20 cellular contexts compared by ENCODE assay signal in the genomic region with DNA sequence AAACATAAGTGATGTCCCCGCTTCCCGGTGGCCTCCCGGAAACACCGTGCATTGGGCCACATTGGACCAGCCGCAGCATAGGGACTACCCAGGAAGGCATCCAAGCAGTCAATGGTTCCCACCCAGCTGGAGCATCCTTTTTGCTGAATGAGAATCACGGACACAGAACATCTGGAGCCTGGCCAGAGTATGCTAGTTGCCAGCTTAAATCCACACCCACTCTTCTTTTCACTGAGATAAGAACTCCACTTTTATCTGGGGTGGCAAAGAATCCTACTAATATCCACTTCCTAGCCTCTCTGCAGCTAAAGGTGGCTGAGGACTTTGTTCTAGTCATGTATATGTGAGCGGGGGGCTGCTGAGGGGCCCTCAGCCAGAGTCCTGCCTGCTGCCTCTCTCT.
DNase-seq lines count a peak whose midpoint lies in the region; ATAC-seq and TF ChIP-seq lines count a peak whose summit lies in the region.
"Had no signal": no experiment of that assay in that cellular context is flagged by ENCODE, and none has a peak within 500 bp of the region (broad histone marks: within the 10 kb centered on the region; RNA-seq: fewer than 3 reads in every experiment).

No MANE protein-coding gene starts in this region.

- no peak overlapping the region for H3K23ac ChIP-seq in mesendoderm (ENCODE audit: low read length)

- H3K79me1 ChIP-seq in mesendoderm (ENCODE audit: low read length): no peaks in the 10 kb centered on the region

- H3K4me3 Mint-ChIP-seq in T-helper 17 cell: no peak overlapping the region
- H3K4me3 Mint-ChIP-seq: B cell, CD14-positive monocyte, GM23338, H9 had no signal

- DNase-seq in left cardiac atrium (no peak), right atrium auricular region (ENCODE audit: low spot score) (no peak), T-helper 17 cell (no peak), mesendoderm (no peak), SIG-M5 (lab: John Stamatoyannopoulos, UW) (no peak)
- DNase-seq: H9; KBM-7; MV-4-11; NCI-H1694; NCI-H2029 treated with DMSO at 0.1 percent for 48 hours; NK-92 treated with Interleukin-12 subunit alpha and Interleukin-12 subunit beta, amount 100 ng/mL, for 24 hours; PC-3; SJCRH30 had no signal

- H2BK5ac ChIP-seq in mesendoderm (ENCODE audit: low read length): peak overlapping the region; percentile 80

- no CpG with 5 or more reads among the region's 7 CpGs for WGBS in mesendoderm (ENCODE audit: extremely low coverage, insufficient coverage, low lambda C conversion rate)

- no peak overlapping the region for H3K27ac ChIP-seq in right atrium auricular region
- H3K27ac ChIP-seq in mesendoderm (ENCODE audit: low read depth, low read length): peak overlapping the region; percentile 35
- H3K27ac ChIP-seq: A549, SJCRH30 had no signal

- peak overlapping the region; percentile 14 for H3K9ac ChIP-seq in mesendoderm (ENCODE audit: low read length)

- intact Hi-C loops in left cardiac atrium (cut with DNase I): no loop called here

- H3K27me3 ChIP-seq in right atrium auricular region (no peaks in the 10 kb centered on the region), mesendoderm (ENCODE audit: insufficient read depth, low read length, poor library complexity) (no peaks in the 10 kb centered on the region)
- H3K27me3 ChIP-seq: SJCRH30 had no signal

- H3K27me3 Mint-ChIP-seq in T-helper 17 cell: no peaks in the 10 kb centered on the region

- peak overlapping the region; percentile 72 for H3K27ac Mint-ChIP-seq in T-helper 17 cell
- H3K27ac Mint-ChIP-seq: B cell, CD14-positive monocyte, GM23338 had no signal

- H3K4me1 ChIP-seq in right atrium auricular region: peaks cover 0 to 9% of the 10 kb centered on the region in 2 donors
- H3K4me1 ChIP-seq in mesendoderm (ENCODE audit: control insufficient read depth, low read depth, low read length): peaks cover 19% of the 10 kb centered on the region
- H3K4me1 ChIP-seq: A549 had no signal

- peak overlapping the region; percentile 77 for H2AK5ac ChIP-seq in mesendoderm (ENCODE audit: low read length)

- H4K8ac ChIP-seq in mesendoderm (ENCODE audit: low read depth, low read length): no peak overlapping the region

- H3K4me2 ChIP-seq in mesendoderm (ENCODE audit: low read length): no peak overlapping the region
- H3K4me2 ChIP-seq: A549, GM23338 had no signal

- TF ChIP-seq CTCF in right atrium auricular region (IDR thresholded peaks at IDR 0.05): no peak

- no peak overlapping the region for H2BK15ac ChIP-seq in mesendoderm (replicated peaks; ENCODE audit: low read depth)

- H3K18ac ChIP-seq in mesendoderm (ENCODE audit: low read length): peak overlapping the region; percentile 65

- peaks cover 10% of the 10 kb centered on the region for H3K4me1 Mint-ChIP-seq in T-helper 17 cell
- H3K4me1 Mint-ChIP-seq: B cell, CD14-positive monocyte had no signal

- ATAC-seq in left cardiac atrium (peak; percentile 50 to 58), T-helper 17 cell (no peak), GM21528 (IDR thresholded peaks at IDR 0.05; ENCODE audit: low FRiP score, unreplicated experiment) (no peak), HG02870 (IDR thresholded peaks at IDR 0.05; ENCODE audit: unreplicated experiment) (no peak)
- ATAC-seq: A549, GM23338, PC-3, SK-N-SH treated with all-trans-retinoic acid at 6 μM for 48 hours had no signal

- no peaks in the 10 kb centered on the region for H3K36me3 ChIP-seq in right atrium auricular region
- no peaks in the 10 kb centered on the region for H3K36me3 ChIP-seq in mesendoderm (ENCODE audit: control insufficient read depth, insufficient read depth, low read length)
- H3K36me3 ChIP-seq: SJCRH30 had no signal

- H3K79me2 ChIP-seq in mesendoderm (ENCODE audit: control insufficient read depth, insufficient read depth, low read length): no peaks in the 10 kb centered on the region

- H3K4me3 ChIP-seq in right atrium auricular region (no peak overlapping the region), mesendoderm (ENCODE audit: low read length) (no peak overlapping the region)
- H3K4me3 ChIP-seq: A549, GM23338, SJCRH30 had no signal

- peak overlapping the region; percentile 75 for H3K56ac ChIP-seq in mesendoderm (ENCODE audit: low read length)

- peaks cover 5% of the 10 kb centered on the region for H3K36me3 Mint-ChIP-seq in T-helper 17 cell (ENCODE audit: low read depth)

- no peak overlapping the region for H4K5ac ChIP-seq in mesendoderm (ENCODE audit: low read length)

- peak overlapping the region; percentile 73 for H3K4ac ChIP-seq in mesendoderm (ENCODE audit: low read depth, low read length)

- H3K9me3 ChIP-seq in right atrium auricular region: no peaks in the 10 kb centered on the region
- no peaks in the 10 kb centered on the region for H3K9me3 ChIP-seq in T-helper 17 cell (ENCODE audit: control insufficient read depth, low read length, poor library complexity, severe bottlenecking)
- H3K9me3 ChIP-seq: A549, SJCRH30 had no signal

- peak overlapping the region; percentile 6 for H2BK120ac ChIP-seq in mesendoderm (ENCODE audit: low read depth, low read length)

Comparison
In these comparisons a context has a peak if more than half of its experiments do, and no peak if none do; other contexts are left out.
1. ATAC-seq: peak in left cardiac atrium (2 of 2); none in T-helper 17 cell (single experiment), GM21528 (single experiment) and HG02870 (single experiment).